6 cellular contexts compared by ENCODE assay signal in the genomic region with DNA sequence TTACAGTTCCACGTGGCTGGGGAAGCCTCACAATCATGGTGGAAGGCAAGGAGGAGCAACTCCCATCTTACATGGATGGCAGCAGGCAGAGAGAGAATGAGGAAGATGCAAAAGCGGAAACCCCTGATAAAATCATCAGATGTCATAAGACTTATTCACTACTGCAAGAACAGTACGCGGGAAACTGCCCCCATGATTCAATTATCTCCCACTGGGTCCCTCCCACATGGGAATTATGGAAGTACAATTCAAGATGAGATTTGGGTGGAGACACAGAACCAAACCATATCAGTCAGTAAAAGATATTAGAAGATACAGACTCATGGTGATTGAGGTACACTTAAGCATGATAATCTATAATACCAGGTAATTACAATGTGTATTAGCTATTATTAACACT.
A peak's percentile ranks its signal among the peaks of the same experiment; 100 is the strongest.
DNase-seq lines count a peak whose midpoint lies in the region; ATAC-seq, FAIRE-seq and TF ChIP-seq lines count a peak whose summit lies in the region.
"Not testable (repeated sequence)": the region's sequence is repeated elsewhere in the genome, so short reads cannot be mapped to it uniquely, and the experiment has no call there.

No MANE protein-coding gene starts in this region.

- not testable (repeated sequence) for H4K12ac ChIP-seq in trophoblast cell (ENCODE audit: low read depth, low read length)

- H3K9me3 ChIP-seq in K562 (replicated peaks; ENCODE audit: control insufficient read depth, insufficient read depth, low read depth, low read length); trophoblast cell (ENCODE audit: insufficient read depth, low read depth, low read length): not testable (repeated sequence)

- peak overlapping the region; percentile 58 for H2BK12ac ChIP-seq in trophoblast cell (ENCODE audit: low read length)

- not testable (repeated sequence) for TF ChIP-seq POLR2A in K562 (conservative IDR thresholded peaks at IDR 0.05)

- H2BK120ac ChIP-seq in trophoblast cell (ENCODE audit: insufficient read depth, low read length, poor library complexity), result not testable (repeated sequence)

- peaks cover 44% of the 10 kb centered on the region for H3K4me1 Mint-ChIP-seq in mesothelial cell of epicardium

- not testable (repeated sequence) for H2BK5ac ChIP-seq in trophoblast cell (ENCODE audit: low read depth, low read length, poor library complexity)

- in situ Hi-C loops in G401 (cut with HindIII; ENCODE audit: low sequenced_read_pairs), result loop anchor here (25.0 kb wide), 1 partner anchor 108 kb away; no protein-coding TSS in a partner anchor
- in situ Hi-C loops in KBM-7 (cut with MboI; ENCODE audit: low pct_unique_long_range_greater_than_20kb, low sequenced_read_pairs); K562 (cut with MboI): not testable (repeated sequence)

- H3K27ac Mint-ChIP-seq in mesothelial cell of epicardium, result peak overlapping the region; percentile 91

- not testable (repeated sequence) for H3K27me3 Mint-ChIP-seq in mesothelial cell of epicardium (ENCODE audit: low read depth)

- H3K27ac ChIP-seq in K562 (ENCODE audit: extremely low read depth, low read depth, low read length); trophoblast cell (ENCODE audit: low read depth, low read length): not testable (repeated sequence)

- H3K27me3 ChIP-seq in K562 (ENCODE audit: control insufficient read depth in 2 of 2, insufficient read depth in 2 of 2, low read length in 2 of 2); trophoblast cell (ENCODE audit: insufficient read depth, low read length): not testable (repeated sequence)

- not testable (repeated sequence) for TF ChIP-seq EP300 in K562 (IDR thresholded peaks at IDR 0.05; ENCODE audit: low read length)

- POLR2A ChIA-PET in K562 (lab: Yijun Ruan, JAX), result not testable (repeated sequence)

- H3K23ac ChIP-seq in trophoblast cell (ENCODE audit: low read length), result not testable (repeated sequence)

- H4K8ac ChIP-seq in trophoblast cell (ENCODE audit: low read depth, low read length), result not testable (repeated sequence)

- H4K91ac ChIP-seq in trophoblast cell (ENCODE audit: low read depth, low read length), result not testable (repeated sequence)

- not testable (repeated sequence) for H3K4me3 Mint-ChIP-seq in mesothelial cell of epicardium

- H3K36me3 ChIP-seq in K562 (ENCODE audit: control insufficient read depth, insufficient read depth, low read length); trophoblast cell (ENCODE audit: control insufficient read depth in 1 of 2, insufficient read depth in 2 of 2, low read length in 2 of 2): not testable (repeated sequence)

- not testable (repeated sequence) for H3K79me1 ChIP-seq in trophoblast cell (ENCODE audit: low read length)

- DNase-seq in G401 (ENCODE audit: low spot score), result peak; percentile 61
- peak; percentile 15 for DNase-seq in KBM-7
- DNase-seq in SK-N-DZ (ENCODE audit: low spot score), result peak; percentile 53
- DNase-seq in K562 (ENCODE audit: extremely low read depth in 1 of 4, low spot score in 3 of 4); mesothelial cell of epicardium (ENCODE audit: low spot score in 2 of 2, unreplicated experiment in 2 of 2); trophoblast cell: not testable (repeated sequence)

- 26% methylated on average over 4 of the region's 4 CpGs for WGBS in K562 (ENCODE audit: insufficient coverage, low coverage, missing lambda C conversion rate)
- no CpG with 5 or more reads among the region's 4 CpGs for WGBS in trophoblast cell (ENCODE audit: extremely low coverage, insufficient coverage, insufficient read length)

- not testable (repeated sequence) for TF ChIP-seq RAD21 in K562 (CRISPR knock-in tag; conservative IDR thresholded peaks at IDR 0.05 in 1 of 2, IDR thresholded peaks at IDR 0.05 in 1 of 2)

- H3K14ac ChIP-seq in trophoblast cell (ENCODE audit: low read length), result not testable (repeated sequence)

- H2AK5ac ChIP-seq in trophoblast cell (ENCODE audit: low read length), result not testable (repeated sequence)

- H3K9me1 ChIP-seq in K562 (ENCODE audit: control insufficient read depth, insufficient read depth, low read length), result not testable (repeated sequence)

- intact Hi-C loops in K562 (cut with micrococcal nuclease), result not testable (repeated sequence)

- ATAC-seq in K562, result not testable (repeated sequence)

- not testable (repeated sequence) for H4K20me1 ChIP-seq in K562 (replicated peaks; ENCODE audit: control insufficient read depth, insufficient read depth, low read length)

- TF ChIP-seq CTCF in K562 (IDR thresholded peaks at IDR 0.05 in 2 of 3, conservative IDR thresholded peaks at IDR 0.05 in 1 of 3; ENCODE audit: insufficient read depth in 2 of 3, low read depth in 1 of 3, low read length in 3 of 3); mesothelial cell of epicardium (IDR thresholded peaks at IDR 0.05; ENCODE audit: unreplicated experiment): not testable (repeated sequence)

- H3K79me2 ChIP-seq in K562 (ENCODE audit: control insufficient read depth, insufficient read depth, low read length); trophoblast cell (ENCODE audit: control insufficient read depth, insufficient read depth, low read length, poor library complexity): not testable (repeated sequence)

- not testable (repeated sequence) for H3K36me3 Mint-ChIP-seq in mesothelial cell of epicardium

- H3K9ac ChIP-seq in K562 (ENCODE audit: insufficient read depth in 1 of 2, low read depth in 2 of 2, low read length in 2 of 2); trophoblast cell (ENCODE audit: low read length): not testable (repeated sequence)

- not testable (repeated sequence) for FAIRE-seq in K562 (lab: Jason Lieb, UNC)

- H3K18ac ChIP-seq in trophoblast cell (ENCODE audit: low read length), result not testable (repeated sequence)

- not testable (repeated sequence) for H3K4me3 ChIP-seq in K562; trophoblast cell (ENCODE audit: low read depth, low read length)

- not testable (repeated sequence) for H2AFZ ChIP-seq in K562 (ENCODE audit: low read depth, low read length); trophoblast cell (ENCODE audit: insufficient read depth, low read length, poor library complexity)

- CTCF ChIA-PET in K562 (lab: Yijun Ruan, JAX; ENCODE audit: low intra/inter-chr PET ratio), result not testable (repeated sequence)

- not testable (repeated sequence) for H3K4me2 ChIP-seq in K562 (ENCODE audit: insufficient read depth, low read length); trophoblast cell (ENCODE audit: low read length)

- not testable (repeated sequence) for BruUV-seq in K562 (replicated peaks; lab: Mats Ljungman, UMichigan)

- H3K4me1 ChIP-seq in K562 (replicated peaks in 1 of 2; ENCODE audit: control insufficient read depth in 2 of 2, insufficient read depth in 2 of 2, low read length in 2 of 2); trophoblast cell (ENCODE audit: control insufficient read depth in 1 of 2, insufficient read depth in 2 of 2, low read length in 2 of 2): not testable (repeated sequence)

- peaks cover 11% of the 10 kb centered on the region for H3K9me3 Mint-ChIP-seq in mesothelial cell of epicardium

- not testable (repeated sequence) for H3K4ac ChIP-seq in trophoblast cell (ENCODE audit: low read depth, low read length)

TF ChIP-seq in K562, 482 proteins besides CTCF, POLR2A, EP300 and RAD21:
- peak; percentile 56; the same call in 1 of the 2 replicates for TF ChIP-seq ZNF431 (CRISPR knock-in tag; IDR thresholded peaks at IDR 0.05)
